10 cellular contexts compared by ENCODE assay signal in the genomic region with DNA sequence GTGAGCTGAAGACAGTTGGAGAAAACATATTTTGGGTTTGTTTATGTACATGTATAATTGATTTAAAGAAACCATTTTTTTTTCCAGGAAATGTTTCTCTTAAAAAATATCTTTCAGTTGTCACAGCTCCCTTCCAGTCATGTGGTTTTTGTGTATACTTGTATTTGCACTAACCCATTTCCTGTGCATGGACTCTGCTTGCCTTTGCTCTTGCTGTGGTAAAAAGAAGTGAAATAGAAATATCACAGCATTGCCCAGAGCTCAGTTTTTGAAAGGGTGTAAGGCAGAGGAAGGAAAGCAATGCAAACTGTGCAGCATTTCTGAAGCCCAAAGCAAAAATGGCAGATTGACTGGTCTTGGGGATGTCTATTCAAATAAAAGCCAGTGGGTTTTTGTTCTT. TPM values are rescaled to one million over a fixed set of nuclear protein-coding genes. Genes with fewer than 3 reads are reported as not detected.
DNase-seq lines count a peak whose midpoint lies in the region; ATAC-seq, FAIRE-seq and TF ChIP-seq lines count a peak whose summit lies in the region.
"Had no signal": no experiment of that assay in that cellular context is flagged by ENCODE, and none has a peak within 500 bp of the region (broad histone marks: within the 10 kb centered on the region; RNA-seq: fewer than 3 reads in every experiment).

No MANE protein-coding gene starts in this region.

- no peak overlapping the region for H3K4ac ChIP-seq in trophoblast cell (ENCODE audit: low read depth, low read length)

- H2AK5ac ChIP-seq in trophoblast cell (ENCODE audit: low read length): no peak overlapping the region

- no peaks in the 10 kb centered on the region for H3K4me1 ChIP-seq in trophoblast cell (ENCODE audit: control insufficient read depth in 1 of 2, insufficient read depth in 2 of 2, low read length in 2 of 2)

- H3K18ac ChIP-seq in trophoblast cell (ENCODE audit: low read length): no peak overlapping the region

- no peak overlapping the region for H3K4me2 ChIP-seq in trophoblast cell (ENCODE audit: low read length)
- H3K4me2 ChIP-seq: hepatocyte had no signal

- H4K91ac ChIP-seq in trophoblast cell (ENCODE audit: low read depth, low read length): no peak overlapping the region

- no peaks in the 10 kb centered on the region for H3K9me3 ChIP-seq in trophoblast cell (ENCODE audit: insufficient read depth, low read depth, low read length)
- H3K9me3 ChIP-seq in MG63: no peaks in the 10 kb centered on the region

- no peak overlapping the region for H3K27ac ChIP-seq in trophoblast cell (ENCODE audit: low read depth, low read length)
- H3K27ac ChIP-seq: hepatocyte had no signal

- peak; percentile 92 for FAIRE-seq in GM12891 (lab: Jason Lieb, UNC)

- H2BK5ac ChIP-seq in trophoblast cell (ENCODE audit: low read depth, low read length, poor library complexity): no peak overlapping the region

- no peak overlapping the region for H2BK12ac ChIP-seq in trophoblast cell (ENCODE audit: low read length)

- no peak overlapping the region for H2BK120ac ChIP-seq in trophoblast cell (ENCODE audit: insufficient read depth, low read length, poor library complexity)

- no peaks in the 10 kb centered on the region for H3K79me1 ChIP-seq in trophoblast cell (ENCODE audit: low read length)

- H3K36me3 ChIP-seq in trophoblast cell (ENCODE audit: control insufficient read depth in 1 of 2, insufficient read depth in 2 of 2, low read length in 2 of 2): no peaks in the 10 kb centered on the region
- H3K36me3 ChIP-seq in MG63: no peaks in the 10 kb centered on the region

- H3K79me2 ChIP-seq in trophoblast cell (ENCODE audit: control insufficient read depth, insufficient read depth, low read length, poor library complexity): no peaks in the 10 kb centered on the region
- H3K79me2 ChIP-seq: hepatocyte had no signal

- H3K4me3 ChIP-seq in trophoblast cell (ENCODE audit: low read depth, low read length) (no peak overlapping the region), MG63 (no peak overlapping the region)
- H3K4me3 ChIP-seq: hepatocyte had no signal

- no peak overlapping the region for H4K8ac ChIP-seq in trophoblast cell (ENCODE audit: low read depth, low read length)

- no peak overlapping the region for H3K27ac Mint-ChIP-seq in activated naive CD4-positive, alpha-beta T cell treated with anti-CD3 and anti-CD28 coated beads, Interleukin-2, amount 50 U/mL, for 72 hours

- H3K36me3 Mint-ChIP-seq in activated naive CD4-positive, alpha-beta T cell treated with anti-CD3 and anti-CD28 coated beads, Interleukin-2, amount 50 U/mL, for 72 hours: peaks cover 0 to 13% of the 10 kb centered on the region in 2 donors

- H3K23ac ChIP-seq in trophoblast cell (ENCODE audit: low read length): no peak overlapping the region

- no peak overlapping the region for H2AFZ ChIP-seq in trophoblast cell (ENCODE audit: insufficient read depth, low read length, poor library complexity)
- H2AFZ ChIP-seq: hepatocyte had no signal

- DNase-seq in GM12891 (ENCODE audit: insufficient read length, low spot score): no peak
- DNase-seq in activated naive CD4-positive, alpha-beta T cell treated with anti-CD3 and anti-CD28 coated beads, Interleukin-2, amount 50 U/mL, for 72 hours (ENCODE audit: low spot score in 2 of 2): no peak
- DNase-seq in trophoblast cell: no peak
- no peak for DNase-seq in COLO829 (ENCODE audit: low spot score)
- DNase-seq in activated CD8-positive, alpha-beta memory T cell treated with anti-CD3 and anti-CD28 coated beads, Interleukin-2, amount 50 U/mL, for 4 hours: no peak
- no peak for DNase-seq in MG63
- DNase-seq: SHP77 had no signal

- ATAC-seq in GM19463 (IDR thresholded peaks at IDR 0.05; ENCODE audit: unreplicated experiment) (peak; percentile 45), HG03342 (IDR thresholded peaks at IDR 0.05; ENCODE audit: unreplicated experiment) (peak; percentile 78)
- peak; percentile 66 to 88 for ATAC-seq in activated naive CD4-positive, alpha-beta T cell treated with anti-CD3 and anti-CD28 coated beads, Interleukin-2, amount 50 U/mL, for 72 hours

- no peak overlapping the region for H3K14ac ChIP-seq in trophoblast cell (ENCODE audit: low read length)

- H3K27me3 ChIP-seq in trophoblast cell (ENCODE audit: insufficient read depth, low read length): no peaks in the 10 kb centered on the region
- no peaks in the 10 kb centered on the region for H3K27me3 ChIP-seq in MG63

- TF ChIP-seq POLR2A in GM12891 (IDR thresholded peaks at IDR 0.05; ENCODE audit: low read depth, low read length): no peak

- no peaks in the 10 kb centered on the region for H3K9me3 Mint-ChIP-seq in activated naive CD4-positive, alpha-beta T cell treated with anti-CD3 and anti-CD28 coated beads, Interleukin-2, amount 50 U/mL, for 72 hours

- H3K9ac ChIP-seq in trophoblast cell (ENCODE audit: low read length): no peak overlapping the region

- no peak overlapping the region for H4K12ac ChIP-seq in trophoblast cell (ENCODE audit: low read depth, low read length)

TF ChIP-seq in GM12891, 5 proteins besides CTCF, POLR2A, EP300 and RAD21:
- no peak for TF ChIP-seq TAF1 (IDR thresholded peaks at IDR 0.05; ENCODE audit: low read depth, low read length)
- no peak for TF ChIP-seq POU2F2 (IDR thresholded peaks at IDR 0.05; ENCODE audit: low read depth, low read length)
- no peak for TF ChIP-seq POLR2AphosphoS5 (IDR thresholded peaks at IDR 0.05; ENCODE audit: low read depth, low read length)
- no peak for TF ChIP-seq PAX5 (IDR thresholded peaks at IDR 0.05; ENCODE audit: insufficient read depth, low read length, severe bottlenecking)
- no peak for TF ChIP-seq SPI1 (IDR thresholded peaks at IDR 0.05; ENCODE audit: low read depth, low read length)

RNA-seq across cellular contexts. Expression of gene DOCK10, which starts 10.4 kb away (rescaled TPM):
- 43.7 TPM for polyA plus RNA-seq in GM12891 (2012; ENCODE audit: low read depth, missing spikeins)
- 100 to 1,000 TPM; 173 to 197 TPM for total RNA-seq in activated naive CD4-positive, alpha-beta T cell treated with anti-CD3 and anti-CD28 coated beads, Interleukin-2, amount 50 U/mL, for 72 hours
- polyA plus RNA-seq in trophoblast cell (2013): 0.04 and 0.08 TPM in 2 replicates
- total RNA-seq in MG63 (2014; rRNA removed; shearing (Covaris generic); ENCODE audit: low replicate concordance): 3.4 and 10.1 TPM in 2 replicates

Comparison
In these comparisons a context has a peak if more than half of its experiments do, and no peak if none do; other contexts are left out.
1. RNA of gene DOCK10, which starts 10.4 kb away (total RNA-seq): 173 to 197 TPM in activated naive CD4-positive, alpha-beta T cell treated with anti-CD3 and anti-CD28 coated beads, Interleukin-2, amount 50 U/mL, for 72 hours; 3.4 to 10.1 TPM in MG63; every median in the first group is over 10 times any median in the second.
2. Peak in every context shown above with its lines, with median percentiles within 50 percentile points of each other: ATAC-seq.